In genomic region chr1:74937176-74937575, GRCh38 we compare ENCODE assay signal across 25 cellular contexts.
DNase-seq lines count a peak whose midpoint lies in the region; ATAC-seq and TF ChIP-seq lines count a peak whose summit lies in the region.
"Had no signal": no experiment of that assay in that cellular context is flagged by ENCODE, and none has a peak within 500 bp of the region (broad histone marks: within the 10 kb centered on the region; RNA-seq: fewer than 3 reads in every experiment).

No MANE protein-coding gene starts in this region.

- CTCF ChIA-PET in MCF 10A (lab: Yijun Ruan, JAX) = interaction anchor here (0.6 to 0.7 kb wide), 4 partner anchors 201 to 1129 kb away, joined by 3 to 4 read pairs (median 3); no protein-coding TSS in a partner anchor
- CTCF ChIA-PET in activated CD8-positive, alpha-beta T cell treated with anti-CD3 and anti-CD28 coated beads, Interleukin-2, amount 10 ng/mL, durations not matched to agents 7 days and 5 days (lab: Charles Lee) = no interaction called here

- H3K4me3 ChIP-seq in breast epithelium = no peak overlapping the region
- H3K4me3 ChIP-seq: BLaER1 treated with 17β-estradiol and CSF1 and Interleukin-3, amounts not matched to agents 10 nM and 100 nM; spleen; thoracic aorta had no signal

- no peaks in the 10 kb centered on the region for H3K9me3 Mint-ChIP-seq in MCF 10A (ENCODE audit: unreplicated experiment)
- H3K9me3 Mint-ChIP-seq in endothelial cell (ENCODE audit: unreplicated experiment) = no peaks in the 10 kb centered on the region
- peaks cover 4% of the 10 kb centered on the region for H3K9me3 Mint-ChIP-seq in activated CD8-positive, alpha-beta T cell treated with anti-CD3 and anti-CD28 coated beads, Interleukin-2, amount 10 ng/mL, durations not matched to agents 7 days and 5 days (ENCODE audit: insufficient read depth)
- H3K9me3 Mint-ChIP-seq: activated T-helper 1 cell treated with anti-CD3 and anti-CD28 coated beads, Interleukin-12 subunit alpha, Interleukin-12 subunit beta, Interleukin-2, Interleukin-4 antibody, amounts not matched to agents 30 ng/mL and 10 ng/mL and 1 ng/mL, durations not matched to agents 14 hours and 24 hours and 36 hours had no signal

- no peaks in the 10 kb centered on the region for H3K36me3 ChIP-seq in breast epithelium
- H3K36me3 ChIP-seq: BLaER1 treated with 17β-estradiol and CSF1 and Interleukin-3, amounts not matched to agents 10 nM and 100 nM; spleen; thoracic aorta had no signal

- H3K9me3 ChIP-seq in breast epithelium = peaks cover 0 to 4% of the 10 kb centered on the region in 2 donors
- H3K9me3 ChIP-seq: thoracic aorta had no signal

- H3K27me3 Mint-ChIP-seq in MCF 10A (ENCODE audit: insufficient read depth, unreplicated experiment) (no peaks in the 10 kb centered on the region), endothelial cell (ENCODE audit: unreplicated experiment) (no peaks in the 10 kb centered on the region)
- no peaks in the 10 kb centered on the region for H3K27me3 Mint-ChIP-seq in activated CD8-positive, alpha-beta T cell treated with anti-CD3 and anti-CD28 coated beads, Interleukin-2, amount 10 ng/mL, durations not matched to agents 7 days and 5 days (ENCODE audit: low read depth)
- H3K27me3 Mint-ChIP-seq: activated naive CD8-positive, alpha-beta T cell treated with anti-CD3 and anti-CD28 coated beads, Interleukin-2, amount 50 U/mL, for 24 hours; natural killer cell treated with Interleukin-12 subunit alpha and Interleukin-12 subunit beta and Interleukin-15 and Interleukin-18, amount 100 ng/mL, for 72 hours; T-cell had no signal

- intact Hi-C loops in MCF 10A (cut with micrococcal nuclease) (no loop called here), breast epithelium (cut with DNase I; ENCODE audit: low total_unique reads) (no loop called here)

- ATAC-seq in HG03442 (IDR thresholded peaks at IDR 0.05; ENCODE audit: unreplicated experiment) = no peak
- ATAC-seq in activated CD8-positive, alpha-beta T cell treated with anti-CD3 and anti-CD28 coated beads, Interleukin-2, amount 10 ng/mL, durations not matched to agents 7 days and 5 days = no peak
- ATAC-seq: activated naive CD8-positive, alpha-beta T cell treated with anti-CD3 and anti-CD28 coated beads, Interleukin-2, amount 50 U/mL, for 24 hours; natural killer cell treated with Interleukin-12 subunit alpha and Interleukin-12 subunit beta and Interleukin-15 and Interleukin-18, amount 100 ng/mL, for 72 hours; Right ventricle myocardium inferior; T-cell had no signal

- H3K4me1 ChIP-seq in breast epithelium = no peaks in the 10 kb centered on the region
- H3K4me1 ChIP-seq: BLaER1 treated with 17β-estradiol and CSF1 and Interleukin-3, amounts not matched to agents 10 nM and 100 nM; spleen had no signal

- H3K27ac Mint-ChIP-seq in MCF 10A (ENCODE audit: low read depth, unreplicated experiment) = no peak overlapping the region
- no peak overlapping the region for H3K27ac Mint-ChIP-seq in endothelial cell (ENCODE audit: unreplicated experiment)
- H3K27ac Mint-ChIP-seq in activated CD8-positive, alpha-beta T cell treated with anti-CD3 and anti-CD28 coated beads, Interleukin-2, amount 10 ng/mL, durations not matched to agents 7 days and 5 days = no peak overlapping the region
- H3K27ac Mint-ChIP-seq: activated naive CD8-positive, alpha-beta T cell treated with anti-CD3 and anti-CD28 coated beads, Interleukin-2, amount 50 U/mL, for 24 hours; activated T-helper 1 cell treated with anti-CD3 and anti-CD28 coated beads, Interleukin-12 subunit alpha, Interleukin-12 subunit beta, Interleukin-2, Interleukin-4 antibody, amounts not matched to agents 30 ng/mL and 10 ng/mL and 1 ng/mL, durations not matched to agents 14 hours and 24 hours and 36 hours; natural killer cell treated with Interleukin-12 subunit alpha and Interleukin-12 subunit beta and Interleukin-15 and Interleukin-18, amount 100 ng/mL, for 72 hours; T-cell had no signal

- no peak for TF ChIP-seq POLR2A in breast epithelium (IDR thresholded peaks at IDR 0.05)

- no peaks in the 10 kb centered on the region for H3K27me3 ChIP-seq in breast epithelium
- H3K27me3 ChIP-seq: BLaER1 treated with 17β-estradiol and CSF1 and Interleukin-3, amounts not matched to agents 10 nM and 100 nM; spleen had no signal

- peak; percentile 61 for DNase-seq in MCF 10A (ENCODE audit: unreplicated experiment)
- DNase-seq in breast epithelium (ENCODE audit: low spot score in 2 of 2) = no peak
- DNase-seq in NCI-H2171 treated with DMSO at 0.1 percent for 48 hours (lab: John Stamatoyannopoulos, UW) = peak; percentile 52
- DNase-seq in astrocyte of the hippocampus (ENCODE audit: low read depth, low spot score) = peak; percentile 51
- DNase-seq in endothelial cell (ENCODE audit: low spot score) = no peak
- no peak for DNase-seq in activated CD8-positive, alpha-beta T cell treated with anti-CD3 and anti-CD28 coated beads, Interleukin-2, amount 10 ng/mL, durations not matched to agents 7 days and 5 days
- DNase-seq in hepatic stellate cell (ENCODE audit: low spot score) = no peak
- DNase-seq: 8988T; activated CD4-positive, CD25-positive, alpha-beta regulatory T cell; activated CD8-positive, alpha-beta memory T cell treated with anti-CD3 and anti-CD28 coated beads for 24 hours; activated naive CD8-positive, alpha-beta T cell treated with anti-CD3 and anti-CD28 coated beads, Interleukin-2, amount 50 U/mL, for 24 hours; effector memory CD4-positive, alpha-beta T cell; HCEC 1CT; hypothalamus; mesendoderm; NCI-H187 treated with DMSO at 0.1 percent for 48 hours; spleen; T-cell had no signal

- H3K36me3 Mint-ChIP-seq in MCF 10A (ENCODE audit: insufficient read depth, unreplicated experiment) = no peaks in the 10 kb centered on the region
- no peaks in the 10 kb centered on the region for H3K36me3 Mint-ChIP-seq in endothelial cell (ENCODE audit: low read depth, unreplicated experiment)
- H3K36me3 Mint-ChIP-seq in activated CD8-positive, alpha-beta T cell treated with anti-CD3 and anti-CD28 coated beads, Interleukin-2, amount 10 ng/mL, durations not matched to agents 7 days and 5 days (ENCODE audit: low read depth) = no peaks in the 10 kb centered on the region
- H3K36me3 Mint-ChIP-seq: natural killer cell treated with Interleukin-12 subunit alpha and Interleukin-12 subunit beta and Interleukin-15 and Interleukin-18, amount 100 ng/mL, for 72 hours; T-cell had no signal

- H3K4me3 Mint-ChIP-seq in MCF 10A (ENCODE audit: unreplicated experiment) (no peak overlapping the region), endothelial cell (ENCODE audit: unreplicated experiment) (no peak overlapping the region)
- no peak overlapping the region for H3K4me3 Mint-ChIP-seq in activated CD8-positive, alpha-beta T cell treated with anti-CD3 and anti-CD28 coated beads, Interleukin-2, amount 10 ng/mL, durations not matched to agents 7 days and 5 days
- H3K4me3 Mint-ChIP-seq: activated naive CD8-positive, alpha-beta T cell treated with anti-CD3 and anti-CD28 coated beads, Interleukin-2, amount 50 U/mL, for 24 hours; activated T-helper 1 cell treated with anti-CD3 and anti-CD28 coated beads, Interleukin-12 subunit alpha, Interleukin-12 subunit beta, Interleukin-2, Interleukin-4 antibody, amounts not matched to agents 30 ng/mL and 10 ng/mL and 1 ng/mL, durations not matched to agents 14 hours and 24 hours and 36 hours; natural killer cell treated with Interleukin-12 subunit alpha and Interleukin-12 subunit beta and Interleukin-15 and Interleukin-18, amount 100 ng/mL, for 72 hours; T-cell had no signal

- no peak overlapping the region for H3K27ac ChIP-seq in breast epithelium
- H3K27ac ChIP-seq: BLaER1 treated with 17β-estradiol and CSF1 and Interleukin-3, amounts not matched to agents 10 nM and 100 nM; KMS-11; spleen; thoracic aorta had no signal

- no peak for TF ChIP-seq CTCF in MCF 10A (IDR thresholded peaks at IDR 0.05; ENCODE audit: unreplicated experiment)
- TF ChIP-seq CTCF in breast epithelium (IDR thresholded peaks at IDR 0.05) = no peak
- TF ChIP-seq CTCF in endothelial cell (IDR thresholded peaks at IDR 0.05; ENCODE audit: unreplicated experiment) = no peak

- POLR2A ChIA-PET in MCF 10A (lab: Yijun Ruan, JAX) = no interaction called here
- POLR2A ChIA-PET in activated CD8-positive, alpha-beta T cell treated with anti-CD3 and anti-CD28 coated beads, Interleukin-2, amount 10 ng/mL, durations not matched to agents 7 days and 5 days (lab: Charles Lee) = no interaction called here

- no TSS peak for BruUV-seq in MCF 10A (replicated peaks; lab: Mats Ljungman, UMichigan)

- H3K4me1 Mint-ChIP-seq in MCF 10A (ENCODE audit: insufficient read depth, unreplicated experiment) (peaks cover 6% of the 10 kb centered on the region), endothelial cell (ENCODE audit: unreplicated experiment) (no peaks in the 10 kb centered on the region)
- H3K4me1 Mint-ChIP-seq in activated CD8-positive, alpha-beta T cell treated with anti-CD3 and anti-CD28 coated beads, Interleukin-2, amount 10 ng/mL, durations not matched to agents 7 days and 5 days (ENCODE audit: low read depth) = no peaks in the 10 kb centered on the region
- H3K4me1 Mint-ChIP-seq: activated naive CD8-positive, alpha-beta T cell treated with anti-CD3 and anti-CD28 coated beads, Interleukin-2, amount 50 U/mL, for 24 hours; T-cell had no signal

Comparison
In these comparisons a context has a peak if more than half of its experiments do, and no peak if none do; other contexts are left out.
1. DNase-seq: peak in MCF 10A (single experiment), NCI-H2171 treated with DMSO at 0.1 percent for 48 hours (single experiment) and astrocyte of the hippocampus (single experiment); none in breast epithelium (0 of 2), endothelial cell (single experiment), activated CD8-positive, alpha-beta T cell treated with anti-CD3 and anti-CD28 coated beads, Interleukin-2, amount 10 ng/mL, durations not matched to agents 7 days and 5 days (single experiment) and hepatic stellate cell (single experiment).